ENCODE assay signal across 16 cellular contexts in genomic region chr7:9981950-9982349, GRCh38.
"Had no signal": no experiment of that assay in that cellular context is flagged by ENCODE, and none has a peak within 500 bp of the region (broad histone marks: within the 10 kb centered on the region; RNA-seq: fewer than 3 reads in every experiment).

No MANE protein-coding gene starts in this region.

- H3K9me3 ChIP-seq: neutrophil, stomach had no signal

- H3K27ac ChIP-seq: hepatocyte, neutrophil, pancreas, stomach had no signal

- H3K4me3 ChIP-seq: hepatocyte, lung, pancreas, stomach had no signal

- H3K36me3 ChIP-seq: neutrophil, pancreas, stomach had no signal

- DNase-seq: activated CD4-positive, alpha-beta T cell treated with anti-CD3 and anti-CD28 coated beads, Interleukin-2, amount 10 ng/mL, durations not matched to agents 24 days and 14 days; activated CD4-positive, CD25-positive, alpha-beta regulatory T cell; activated CD8-positive, alpha-beta T cell treated with anti-CD3 and anti-CD28 coated beads for 36 hours; activated naive CD4-positive, alpha-beta T cell treated with Interleukin-2 at 50 U/mL for 16 hours; activated naive CD8-positive, alpha-beta T cell treated with anti-CD3 and anti-CD28 coated beads, Interleukin-2, amount 10 ng/mL, durations not matched to agents 7 days and 5 days; activated T-cell treated with anti-CD3 and anti-CD28 coated beads, Interleukin-2, amount 50 U/mL, for 24 hours; amygdala; effector memory CD8-positive, alpha-beta T cell; islet precursor cell; pancreas; stimulated activated CD4-positive, alpha-beta T cell treated with anti-CD3 and anti-CD28 coated beads, Interleukin-4, amount 100 ng/mL, for 24 hours; stomach; trophoblast cell had no signal
